1 cellular context compared by ENCODE assay signal in the genomic region with DNA sequence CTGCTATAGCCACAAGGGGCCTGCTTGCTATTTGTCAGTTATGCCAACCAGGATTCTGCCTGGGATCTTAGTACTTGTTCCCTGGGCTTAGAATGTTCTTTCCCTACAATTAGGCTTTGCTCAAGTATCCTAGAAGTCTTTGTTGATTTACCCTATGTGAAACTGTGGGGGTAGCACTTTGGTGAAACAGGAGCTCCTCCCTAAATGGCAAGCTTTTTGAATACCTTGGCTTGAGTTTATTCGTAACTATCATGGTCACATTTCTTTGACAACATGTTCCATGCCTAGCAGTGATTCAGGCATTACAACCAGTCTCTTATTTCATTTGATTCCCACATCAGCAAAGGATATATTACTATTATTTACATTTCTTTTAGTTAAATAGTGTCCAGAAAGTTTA.
TF ChIP-seq lines count a peak whose summit lies in the region.

No MANE protein-coding gene starts in this region.

TF ChIP-seq in HCT116, 20 proteins besides CTCF, POLR2A, EP300 and RAD21 (continued from another document):
- TF ChIP-seq, protein P1, sequence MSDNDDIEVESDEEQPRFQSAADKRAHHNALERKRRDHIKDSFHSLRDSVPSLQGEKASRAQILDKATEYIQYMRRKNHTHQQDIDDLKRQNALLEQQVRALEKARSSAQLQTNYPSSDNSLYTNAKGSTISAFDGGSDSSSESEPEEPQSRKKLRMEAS (IDR thresholded peaks at IDR 0.05): no peak
- TF ChIP-seq, protein P2, sequence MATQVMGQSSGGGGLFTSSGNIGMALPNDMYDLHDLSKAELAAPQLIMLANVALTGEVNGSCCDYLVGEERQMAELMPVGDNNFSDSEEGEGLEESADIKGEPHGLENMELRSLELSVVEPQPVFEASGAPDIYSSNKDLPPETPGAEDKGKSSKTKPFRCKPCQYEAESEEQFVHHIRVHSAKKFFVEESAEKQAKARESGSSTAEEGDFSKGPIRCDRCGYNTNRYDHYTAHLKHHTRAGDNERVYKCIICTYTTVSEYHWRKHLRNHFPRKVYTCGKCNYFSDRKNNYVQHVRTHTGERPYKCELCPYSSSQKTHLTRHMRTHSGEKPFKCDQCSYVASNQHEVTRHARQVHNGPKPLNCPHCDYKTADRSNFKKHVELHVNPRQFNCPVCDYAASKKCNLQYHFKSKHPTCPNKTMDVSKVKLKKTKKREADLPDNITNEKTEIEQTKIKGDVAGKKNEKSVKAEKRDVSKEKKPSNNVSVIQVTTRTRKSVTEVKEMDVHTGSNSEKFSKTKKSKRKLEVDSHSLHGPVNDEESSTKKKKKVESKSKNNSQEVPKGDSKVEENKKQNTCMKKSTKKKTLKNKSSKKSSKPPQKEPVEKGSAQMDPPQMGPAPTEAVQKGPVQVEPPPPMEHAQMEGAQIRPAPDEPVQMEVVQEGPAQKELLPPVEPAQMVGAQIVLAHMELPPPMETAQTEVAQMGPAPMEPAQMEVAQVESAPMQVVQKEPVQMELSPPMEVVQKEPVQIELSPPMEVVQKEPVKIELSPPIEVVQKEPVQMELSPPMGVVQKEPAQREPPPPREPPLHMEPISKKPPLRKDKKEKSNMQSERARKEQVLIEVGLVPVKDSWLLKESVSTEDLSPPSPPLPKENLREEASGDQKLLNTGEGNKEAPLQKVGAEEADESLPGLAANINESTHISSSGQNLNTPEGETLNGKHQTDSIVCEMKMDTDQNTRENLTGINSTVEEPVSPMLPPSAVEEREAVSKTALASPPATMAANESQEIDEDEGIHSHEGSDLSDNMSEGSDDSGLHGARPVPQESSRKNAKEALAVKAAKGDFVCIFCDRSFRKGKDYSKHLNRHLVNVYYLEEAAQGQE (IDR thresholded peaks at IDR 0.05; ENCODE audit: low read depth): no peak
- no peak for TF ChIP-seq SRF (IDR thresholded peaks at IDR 0.05; ENCODE audit: low read depth)
- no peak for TF ChIP-seq ZFX (IDR thresholded peaks at IDR 0.05)
- no peak for TF ChIP-seq SP1 (IDR thresholded peaks at IDR 0.05; ENCODE audit: low read depth)
- TF ChIP-seq EZH2 (IDR thresholded peaks at IDR 0.05): no peak
- TF ChIP-seq, protein P3, sequence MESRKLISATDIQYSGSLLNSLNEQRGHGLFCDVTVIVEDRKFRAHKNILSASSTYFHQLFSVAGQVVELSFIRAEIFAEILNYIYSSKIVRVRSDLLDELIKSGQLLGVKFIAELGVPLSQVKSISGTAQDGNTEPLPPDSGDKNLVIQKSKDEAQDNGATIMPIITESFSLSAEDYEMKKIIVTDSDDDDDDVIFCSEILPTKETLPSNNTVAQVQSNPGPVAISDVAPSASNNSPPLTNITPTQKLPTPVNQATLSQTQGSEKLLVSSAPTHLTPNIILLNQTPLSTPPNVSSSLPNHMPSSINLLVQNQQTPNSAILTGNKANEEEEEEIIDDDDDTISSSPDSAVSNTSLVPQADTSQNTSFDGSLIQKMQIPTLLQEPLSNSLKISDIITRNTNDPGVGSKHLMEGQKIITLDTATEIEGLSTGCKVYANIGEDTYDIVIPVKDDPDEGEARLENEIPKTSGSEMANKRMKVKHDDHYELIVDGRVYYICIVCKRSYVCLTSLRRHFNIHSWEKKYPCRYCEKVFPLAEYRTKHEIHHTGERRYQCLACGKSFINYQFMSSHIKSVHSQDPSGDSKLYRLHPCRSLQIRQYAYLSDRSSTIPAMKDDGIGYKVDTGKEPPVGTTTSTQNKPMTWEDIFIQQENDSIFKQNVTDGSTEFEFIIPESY (IDR thresholded peaks at IDR 0.05; ENCODE audit: extremely low read depth, insufficient replicate concordance, low read length): no peak
- no peak for TF ChIP-seq SIN3A (IDR thresholded peaks at IDR 0.05; ENCODE audit: low read depth)
TF ChIP-seq in HCT116: peak in this region for 0.
